1 cellular context compared by ENCODE assay signal in the genomic region with DNA sequence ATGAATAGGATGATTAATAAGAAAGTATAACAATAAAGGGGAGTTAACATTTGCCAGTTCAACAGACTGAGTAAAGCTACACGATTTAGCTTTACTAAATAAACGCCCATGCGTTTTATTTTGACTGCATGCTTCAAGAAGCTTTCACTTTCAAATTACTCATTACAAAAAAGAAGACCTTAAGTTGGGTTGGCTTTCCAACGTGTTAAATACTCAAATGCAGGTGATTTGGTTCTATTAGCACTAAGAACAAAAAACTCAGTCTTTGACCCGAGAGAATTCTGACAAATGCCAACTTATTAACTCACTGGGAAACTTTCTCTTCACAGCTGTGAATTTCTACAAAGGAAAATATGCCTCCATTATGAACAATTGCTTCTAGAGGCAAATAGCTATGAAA.
TF ChIP-seq lines count a peak whose summit lies in the region.

No MANE protein-coding gene starts in this region.

TF ChIP-seq in WTC11, 78 proteins besides CTCF, POLR2A, EP300 and RAD21 (continued from another document):
- TF ChIP-seq ZNF416 (CRISPR knock-in tag; IDR thresholded peaks at IDR 0.05) (no peak), ZBTB21 (CRISPR knock-in tag; IDR thresholded peaks at IDR 0.05; ENCODE audit: borderline replicate concordance) (no peak)
